Comparison of ENCODE assay signal across 11 cellular contexts in the genomic region with DNA sequence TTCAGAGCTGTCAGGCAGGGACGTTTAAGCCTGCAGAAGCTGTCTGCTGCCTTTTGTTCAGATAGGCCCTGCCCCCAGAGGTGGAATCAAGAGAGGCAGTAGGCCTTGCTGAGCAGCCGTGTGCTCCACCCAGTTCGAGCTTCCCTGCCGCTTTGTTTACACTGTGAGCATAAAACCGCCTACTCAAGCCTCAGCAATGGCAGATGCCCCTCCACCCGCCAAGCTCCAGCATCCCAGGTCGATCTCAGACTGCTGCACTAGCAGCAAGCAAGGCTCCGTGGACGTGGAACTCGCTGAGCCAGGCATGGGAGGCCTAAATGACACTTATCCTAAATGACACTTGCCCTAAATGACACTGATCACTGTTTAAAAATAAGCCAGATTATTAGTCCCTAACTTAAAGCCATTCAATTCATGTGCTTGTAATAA. TPM values are rescaled to one million over a fixed set of nuclear protein-coding genes. Genes with fewer than 3 reads are reported as not detected.
A peak's percentile ranks its signal among the peaks of the same experiment; 100 is the strongest.
DNase-seq lines count a peak whose midpoint lies in the region; ATAC-seq and TF ChIP-seq lines count a peak whose summit lies in the region.
"Had no signal": no experiment of that assay in that cellular context is flagged by ENCODE, and none has a peak within 500 bp of the region (broad histone marks: within the 10 kb centered on the region; RNA-seq: fewer than 3 reads in every experiment).

No MANE protein-coding gene starts in this region.

- H3K4me3 Mint-ChIP-seq in activated naive CD8-positive, alpha-beta T cell treated with anti-CD3 and anti-CD28 coated beads for 36 hours: no peak overlapping the region
- no peak overlapping the region for H3K4me3 Mint-ChIP-seq in activated T-cell treated with anti-CD3 and anti-CD28 coated beads, Interleukin-2, amount 50 U/mL, for 4 hours

- H3K9me3 Mint-ChIP-seq in activated naive CD8-positive, alpha-beta T cell treated with anti-CD3 and anti-CD28 coated beads for 36 hours: no peaks in the 10 kb centered on the region
- no peaks in the 10 kb centered on the region for H3K9me3 Mint-ChIP-seq in activated T-cell treated with anti-CD3 and anti-CD28 coated beads, Interleukin-2, amount 50 U/mL, for 4 hours

- H3K27me3 Mint-ChIP-seq in activated naive CD8-positive, alpha-beta T cell treated with anti-CD3 and anti-CD28 coated beads for 36 hours: peaks cover 34% of the 10 kb centered on the region
- peaks cover 51% of the 10 kb centered on the region for H3K27me3 Mint-ChIP-seq in activated T-cell treated with anti-CD3 and anti-CD28 coated beads, Interleukin-2, amount 50 U/mL, for 4 hours (ENCODE audit: low read depth)

- H3K36me3 Mint-ChIP-seq in activated naive CD8-positive, alpha-beta T cell treated with anti-CD3 and anti-CD28 coated beads for 36 hours: no peaks in the 10 kb centered on the region
- H3K36me3 Mint-ChIP-seq in activated T-cell treated with anti-CD3 and anti-CD28 coated beads, Interleukin-2, amount 50 U/mL, for 4 hours (ENCODE audit: insufficient read depth): no peaks in the 10 kb centered on the region

- ATAC-seq in activated T-cell treated with anti-CD3 and anti-CD28 coated beads, Interleukin-2, amount 50 U/mL, for 4 hours: no peak

- intact Hi-C loops in lower leg skin (cut with DNase I; ENCODE audit: low total_unique reads): no loop called here

- H3K4me3 ChIP-seq in lower leg skin (ENCODE audit: low read depth, poor library complexity, severe bottlenecking): no peak overlapping the region
- H3K4me3 ChIP-seq: thyroid gland had no signal

- no peak overlapping the region for H3K27ac Mint-ChIP-seq in activated naive CD8-positive, alpha-beta T cell treated with anti-CD3 and anti-CD28 coated beads for 36 hours

- TF ChIP-seq CTCF in lower leg skin (IDR thresholded peaks at IDR 0.05): no peak

- TF ChIP-seq POLR2A in lower leg skin (IDR thresholded peaks at IDR 0.05): no peak

- no peaks in the 10 kb centered on the region for H3K4me1 Mint-ChIP-seq in activated naive CD8-positive, alpha-beta T cell treated with anti-CD3 and anti-CD28 coated beads for 36 hours
- no peaks in the 10 kb centered on the region for H3K4me1 Mint-ChIP-seq in activated T-cell treated with anti-CD3 and anti-CD28 coated beads, Interleukin-2, amount 50 U/mL, for 4 hours (ENCODE audit: low read depth)

- peak; percentile 50 for DNase-seq in COR-L47 (lab: John Stamatoyannopoulos, UW)
- DNase-seq in NCI-H1436 treated with DMSO at 0.1 percent for 48 hours (lab: John Stamatoyannopoulos, UW): peak; percentile 83
- DNase-seq in SHP77 (lab: John Stamatoyannopoulos, UW): peak; percentile 91 to 93
- peak; percentile 16 for DNase-seq in iPS-NIHi7 (ENCODE audit: extremely low spot score)
- no peak for DNase-seq in activated naive CD8-positive, alpha-beta T cell treated with anti-CD3 and anti-CD28 coated beads for 36 hours
- DNase-seq in activated T-cell treated with anti-CD3 and anti-CD28 coated beads, Interleukin-2, amount 50 U/mL, for 4 hours: no peak
- DNase-seq in lower leg skin (ENCODE audit: low spot score in 2 of 2): no peak
- DNase-seq in activated CD4-positive, alpha-beta T cell treated with anti-CD3 and anti-CD28 coated beads, Interleukin-2, amount 50 U/mL, for 48 hours: no peak
- DNase-seq: DMS79 treated with DMSO at 0.1 percent for 48 hours, hippocampal formation had no signal

- 51 to 64% methylated on average over 9 to 10 of the region's 10 CpGs for whole genome bisulfite sequencing in lower leg skin, 2 donors

RNA-seq across cellular contexts. Expression of a gene that starts 6.8 kb away (rescaled TPM):
- not detected for total RNA-seq in activated naive CD8-positive, alpha-beta T cell treated with anti-CD3 and anti-CD28 coated beads for 36 hours
- not detected for total RNA-seq in activated T-cell treated with anti-CD3 and anti-CD28 coated beads, Interleukin-2, amount 50 U/mL, for 4 hours
- not detected for total RNA-seq in lower leg skin
- total RNA-seq: thyroid gland had no signal

RNA-seq across cellular contexts. Expression of a gene that starts 37.2 kb away (rescaled TPM):
- 10 to 100 TPM; 67.8 to 70.8 TPM for total RNA-seq in activated naive CD8-positive, alpha-beta T cell treated with anti-CD3 and anti-CD28 coated beads for 36 hours
- 10 to 100 TPM; 65.6 to 79.9 (median 67.1) TPM for total RNA-seq in activated T-cell treated with anti-CD3 and anti-CD28 coated beads, Interleukin-2, amount 50 U/mL, for 4 hours
- total RNA-seq in lower leg skin: 10 to 100 TPM; 24.9 to 41.9 (median 26.6) TPM

Comparison
In these comparisons a context has a peak if more than half of its experiments do, and no peak if none do; other contexts are left out.
1. DNase-seq: peak in COR-L47 (single experiment), NCI-H1436 treated with DMSO at 0.1 percent for 48 hours (single experiment), SHP77 (2 of 2) and iPS-NIHi7 (single experiment); none in activated naive CD8-positive, alpha-beta T cell treated with anti-CD3 and anti-CD28 coated beads for 36 hours (single experiment), activated T-cell treated with anti-CD3 and anti-CD28 coated beads, Interleukin-2, amount 50 U/mL, for 4 hours (single experiment), lower leg skin (0 of 2) and activated CD4-positive, alpha-beta T cell treated with anti-CD3 and anti-CD28 coated beads, Interleukin-2, amount 50 U/mL, for 48 hours (0 of 2).